In genomic region chr2:176093889-176094232, GRCh38 we compare ENCODE assay signal across 1 cellular context.
TF ChIP-seq lines count a peak whose summit lies in the region.

No MANE protein-coding gene starts in this region.

TF ChIP-seq in H1, 55 proteins besides CTCF, POLR2A, EP300 and RAD21:
- TF ChIP-seq SUZ12 (IDR thresholded peaks at IDR 0.05; ENCODE audit: low read length) (peak; percentile 86; the same call in 1 of the 2 replicates), EZH2 (IDR thresholded peaks at IDR 0.05; ENCODE audit: low read depth, low read length, severe bottlenecking) (peak; percentile 83), CBX8 (IDR thresholded peaks at IDR 0.05; ENCODE audit: borderline replicate concordance, low read depth, low read length) (0 out of 2 replicates have a peak, but pooled peaks have one; percentile 1), TCF12 (IDR thresholded peaks at IDR 0.05; ENCODE audit: low read depth, low read length) (no peak)
